Comparison of ENCODE assay signal across 1 cellular context in genomic region chr11:128890543-128891409, GRCh38.
TF ChIP-seq lines count a peak whose summit lies in the region.

KCNJ5 (plus strand) TSS chr11:128891356; CDS start chr11:128911274, 19,918 bp downstream.

TF ChIP-seq in HEK293, 187 proteins besides CTCF, POLR2A, EP300 and RAD21 (continued from another document and continues in another):
- TF ChIP-seq ZNF518A (tag by site-specific recombination; conservative IDR thresholded peaks at IDR 0.05; ENCODE audit: low read depth) = no peak
- TF ChIP-seq ZNF280C (tag by site-specific recombination; IDR thresholded peaks at IDR 0.05) = no peak
- TF ChIP-seq SCRT1 (tag by site-specific recombination; IDR thresholded peaks at IDR 0.05; ENCODE audit: borderline replicate concordance) = no peak
- TF ChIP-seq PRDM6 (tag by site-specific recombination; IDR thresholded peaks at IDR 0.05) = no peak
- no peak for TF ChIP-seq SALL2 (tag by site-specific recombination; IDR thresholded peaks at IDR 0.05; ENCODE audit: borderline replicate concordance)
- TF ChIP-seq WT1 (tag by site-specific recombination; IDR thresholded peaks at IDR 0.05) = no peak
- TF ChIP-seq ZNF335 (tag by site-specific recombination; conservative IDR thresholded peaks at IDR 0.05) = peak; percentile 98
- no peak for TF ChIP-seq ZNF585B (tag by site-specific recombination; IDR thresholded peaks at IDR 0.05)
- 0 out of 2 replicates have a peak, but pooled peaks have one; percentile 20 for TF ChIP-seq ZBTB11 (tag by site-specific recombination; conservative IDR thresholded peaks at IDR 0.05; ENCODE audit: low read depth)
- TF ChIP-seq ZNF211 (tag by site-specific recombination; IDR thresholded peaks at IDR 0.05; ENCODE audit: low read depth) = no peak
- no peak for TF ChIP-seq ZNF174 (tag by site-specific recombination; IDR thresholded peaks at IDR 0.05)
- TF ChIP-seq ZFHX2 (tag by site-specific recombination; conservative IDR thresholded peaks at IDR 0.05) = peak; percentile 59
- TF ChIP-seq HOXC10 (CRISPR knock-in tag; IDR thresholded peaks at IDR 0.05) = 0 out of 2 replicates have a peak, but pooled peaks have one; percentile 59
- TF ChIP-seq KLF8 (tag by site-specific recombination; IDR thresholded peaks at IDR 0.05) = no peak
- TF ChIP-seq PRDM10 (tag by site-specific recombination; IDR thresholded peaks at IDR 0.05) = peak; percentile 71
- TF ChIP-seq ZNF707 (tag by site-specific recombination; IDR thresholded peaks at IDR 0.05) = no peak
- no peak for TF ChIP-seq ZSCAN16 (tag by site-specific recombination; IDR thresholded peaks at IDR 0.05)
- TF ChIP-seq ZNF2 (tag by site-specific recombination; IDR thresholded peaks at IDR 0.05) = 0 out of 2 replicates have a peak, but pooled peaks have one; percentile 34
- no peak for TF ChIP-seq ZBTB10 (tag by site-specific recombination; IDR thresholded peaks at IDR 0.05)
- no peak for TF ChIP-seq ZNF37A (tag by site-specific recombination; IDR thresholded peaks at IDR 0.05)
- TF ChIP-seq ZNF513 (tag by site-specific recombination; IDR thresholded peaks at IDR 0.05) = no peak
- TF ChIP-seq ZSCAN4 (tag by site-specific recombination; IDR thresholded peaks at IDR 0.05) = no peak
- peak; percentile 81; the same call in 1 of the 2 replicates for TF ChIP-seq ZNF777 (tag by site-specific recombination; IDR thresholded peaks at IDR 0.05; ENCODE audit: borderline replicate concordance)
- no peak for TF ChIP-seq ZNF26 (tag by site-specific recombination; IDR thresholded peaks at IDR 0.05)
- no peak for TF ChIP-seq ZNF596 (tag by site-specific recombination; IDR thresholded peaks at IDR 0.05)
- no peak for TF ChIP-seq ZNF274 (IDR thresholded peaks at IDR 0.05; ENCODE audit: low read length)
- no peak for TF ChIP-seq ZNF274 (tag by site-specific recombination; IDR thresholded peaks at IDR 0.05; ENCODE audit: borderline replicate concordance)
